Comparison of ENCODE assay signal across 14 cellular contexts in the genomic region with DNA sequence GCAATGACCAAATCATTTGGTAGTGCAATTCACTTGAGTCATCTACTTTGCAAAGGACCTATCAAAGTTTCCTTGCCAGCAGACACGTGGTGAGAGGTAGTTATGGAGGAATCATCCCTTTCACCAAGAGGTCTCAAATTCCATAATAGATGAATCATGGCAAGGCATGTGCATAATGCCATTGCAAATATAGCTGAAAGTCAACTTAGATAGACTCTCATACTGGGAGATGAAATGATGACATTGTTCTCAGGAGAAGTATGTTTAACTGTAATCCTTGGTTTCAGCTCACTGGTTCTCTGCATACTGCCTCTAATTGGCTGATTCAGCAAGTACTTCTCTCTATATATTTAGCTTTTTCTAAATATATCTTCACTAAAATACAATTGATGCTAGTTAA. TPM values are rescaled to one million over a fixed set of nuclear protein-coding genes. Genes with fewer than 3 reads are reported as not detected.
DNase-seq lines count a peak whose midpoint lies in the region; ATAC-seq and TF ChIP-seq lines count a peak whose summit lies in the region.
"Had no signal": no experiment of that assay in that cellular context is flagged by ENCODE, and none has a peak within 500 bp of the region (broad histone marks: within the 10 kb centered on the region; RNA-seq: fewer than 3 reads in every experiment).

No MANE protein-coding gene starts in this region.

- no peaks in the 10 kb centered on the region for H3K36me3 Mint-ChIP-seq in natural killer cell

- H3K9me2 ChIP-seq in HCT116 (ENCODE audit: insufficient read depth), result no peaks in the 10 kb centered on the region

- no peak overlapping the region for H3K9ac ChIP-seq in HCT116 (ENCODE audit: low read length)
- H3K9ac ChIP-seq: parathyroid adenoma had no signal

- CTCF ChIA-PET in HCT116 (lab: Charles Lee), result no interaction called here

- no peaks in the 10 kb centered on the region for H3K9me3 ChIP-seq in HCT116 (ENCODE audit: control insufficient read depth in 1 of 2, insufficient read depth in 1 of 2, low read depth in 1 of 2, low read length in 2 of 2)
- H3K9me3 ChIP-seq: esophagus squamous epithelium had no signal

- no peak for TF ChIP-seq RAD21 in HCT116 (IDR thresholded peaks at IDR 0.05; ENCODE audit: low read depth)

- no peaks in the 10 kb centered on the region for H3K4me1 Mint-ChIP-seq in natural killer cell
- H3K4me1 Mint-ChIP-seq: CD14-positive monocyte had no signal

- no peaks in the 10 kb centered on the region for H3K27me3 ChIP-seq in ACC112 (ENCODE audit: insufficient read depth, low read length)
- no peaks in the 10 kb centered on the region for H3K27me3 ChIP-seq in HCT116 (ENCODE audit: insufficient read depth, low read length)
- H3K27me3 ChIP-seq: esophagus squamous epithelium had no signal

- H3K4me3 ChIP-seq in ACC112 (ENCODE audit: low read depth, low read length) (no peak overlapping the region), HCT116 (replicated peaks in 1 of 2; ENCODE audit: low read depth in 1 of 2, low read length in 2 of 2) (no peak overlapping the region), fibroblast of pulmonary artery (replicated peaks; ENCODE audit: low read depth, low read length) (no peak overlapping the region)
- H3K4me3 ChIP-seq: esophagus squamous epithelium had no signal

- H3K79me2 ChIP-seq in ACC112 (ENCODE audit: control insufficient read depth, insufficient read depth, low read length, unreplicated experiment) (no peaks in the 10 kb centered on the region), HCT116 (ENCODE audit: insufficient read depth, low read length) (no peaks in the 10 kb centered on the region)
- H3K79me2 ChIP-seq: parathyroid adenoma had no signal

- no peaks in the 10 kb centered on the region for H3K9me3 Mint-ChIP-seq in natural killer cell

- DNase-seq in HCT116 (ENCODE audit: low read depth, low spot score) (peak; percentile 15), SK-MEL-5 (ENCODE audit: low read depth, low spot score) (peak; percentile 0), fibroblast of pulmonary artery (ENCODE audit: low read depth) (peak; percentile 81), NCI-H2196 treated with DMSO at 0.1 percent for 48 hours (lab: John Stamatoyannopoulos, UW; ENCODE audit: unreplicated experiment) (no peak), natural killer cell (no peak)
- DNase-seq: anterior cingulate cortex, esophagus squamous epithelium, Kasumi-1, NCI-H526 had no signal

- H4K20me1 ChIP-seq in HCT116 (ENCODE audit: insufficient read depth), result no peaks in the 10 kb centered on the region

- POLR2A ChIA-PET in HCT116 (lab: Charles Lee), result no interaction called here

- ATAC-seq in HCT116 (peak; percentile 62; the same call in 1 of the 2 replicates), HG02759 (IDR thresholded peaks at IDR 0.05; ENCODE audit: unreplicated experiment) (no peak), GM19395 (IDR thresholded peaks at IDR 0.05; ENCODE audit: unreplicated experiment) (no peak), natural killer cell (no peak)

- H3K36me3 ChIP-seq in ACC112 (ENCODE audit: insufficient read depth, low read length) (no peaks in the 10 kb centered on the region), HCT116 (ENCODE audit: control insufficient read depth in 1 of 2, insufficient read depth in 2 of 2, low read length in 2 of 2) (no peaks in the 10 kb centered on the region)

- TF ChIP-seq CTCF in HCT116 (IDR thresholded peaks at IDR 0.05 in 2 of 3, conservative IDR thresholded peaks at IDR 0.05 in 1 of 3; ENCODE audit: borderline replicate concordance in 1 of 3, insufficient read depth in 1 of 3, low read depth in 2 of 3, low read length in 2 of 3) (no peak), fibroblast of pulmonary artery (IDR thresholded peaks at IDR 0.05; ENCODE audit: low read length, missing control alignments) (no peak), natural killer cell (IDR thresholded peaks at IDR 0.05) (no peak)

- no peaks in the 10 kb centered on the region for H3K27me3 Mint-ChIP-seq in natural killer cell (ENCODE audit: low read depth in 2 of 2)

- H3K4me2 ChIP-seq in HCT116 (ENCODE audit: low read length), result no peak overlapping the region

- H3K4me3 Mint-ChIP-seq in natural killer cell, result no peak overlapping the region
- H3K4me3 Mint-ChIP-seq: CD14-positive monocyte had no signal

- intact Hi-C loops in HCT116 (cut with micrococcal nuclease) (no loop called here), natural killer cell (cut with micrococcal nuclease) (no loop called here)

- H2AFZ ChIP-seq in ACC112 (ENCODE audit: low read length, unreplicated experiment), result peak overlapping the region; percentile 52
- H2AFZ ChIP-seq in HCT116 (ENCODE audit: low read depth, low read length, poor library complexity, severe bottlenecking), result peak overlapping the region; percentile 93
- H2AFZ ChIP-seq: parathyroid adenoma had no signal

- in situ Hi-C loops in SK-MEL-5 (cut with HindIII; ENCODE audit: low pct_unique_long_range_greater_than_20kb, low sequenced_read_pairs), result no loop called here

- 0 out of 2 replicates have a peak overlapping the region, but pooled peaks have one; percentile 27 for H3K27ac ChIP-seq in ACC112 (ENCODE audit: low read depth, low read length)
- no peak overlapping the region for H3K27ac ChIP-seq in HCT116 (ENCODE audit: low read depth, low read length)
- H3K27ac ChIP-seq: esophagus squamous epithelium, parathyroid adenoma had no signal

- H3K4me1 ChIP-seq in ACC112 (ENCODE audit: control insufficient read depth, insufficient read depth, low read length, unreplicated experiment), result peaks cover 9% of the 10 kb centered on the region
- H3K4me1 ChIP-seq in HCT116 (ENCODE audit: control insufficient read depth in 1 of 2, insufficient read depth in 2 of 2, low read length in 2 of 2), result peaks cover 0 to 8% of the 10 kb centered on the region in 2 experiments; a peak in 2 of 4 replicates
- H3K4me1 ChIP-seq: parathyroid adenoma had no signal

- H3K27ac Mint-ChIP-seq in natural killer cell, result no peak overlapping the region
- H3K27ac Mint-ChIP-seq: CD14-positive monocyte had no signal

- BruUV-seq in HCT116 (replicated peaks; lab: Mats Ljungman, UMichigan), result no TSS peak

- TF ChIP-seq POLR2A in HCT116 (IDR thresholded peaks at IDR 0.05; ENCODE audit: borderline replicate concordance, extremely low read depth, insufficient read depth, insufficient read length), result no peak

- RAD21 ChIA-PET in HCT116 (lab: Charles Lee; ENCODE audit: low non-redundant PET in 1 of 2, low total read pairs in 2 of 2, uncharacterized antibody in 2 of 2, unreplicated experiment in 2 of 2), result no interaction called here

TF ChIP-seq in HCT116, 20 proteins besides CTCF, POLR2A, EP300 and RAD21:
- TF ChIP-seq JUND (IDR thresholded peaks at IDR 0.05) (peak; percentile 29; the same call in 1 of the 2 replicates), SIN3A (IDR thresholded peaks at IDR 0.05; ENCODE audit: low read depth) (no peak), FOSL1 (IDR thresholded peaks at IDR 0.05; ENCODE audit: low read depth) (0 out of 2 replicates have a peak, but pooled peaks have one; percentile 15)
- TF ChIP-seq, protein P1, sequence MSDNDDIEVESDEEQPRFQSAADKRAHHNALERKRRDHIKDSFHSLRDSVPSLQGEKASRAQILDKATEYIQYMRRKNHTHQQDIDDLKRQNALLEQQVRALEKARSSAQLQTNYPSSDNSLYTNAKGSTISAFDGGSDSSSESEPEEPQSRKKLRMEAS (IDR thresholded peaks at IDR 0.05), result peak; percentile 48; the same call in 1 of the 2 replicates

RNA-seq across cellular contexts. Expression of gene CALCRL, which starts 57.2 kb away (rescaled TPM):
- total RNA-seq in HCT116 (2021; ENCODE audit: unreplicated experiment) (2.3 TPM), natural killer cell (1 to 10 TPM in 2 of 3 donors, not detected in 1; 1.1 to 1.5 TPM)
- polyA plus RNA-seq in HCT116 (2012), result 0.16 and 0.87 TPM in 2 replicates
- 1.1 and 1.7 TPM in 2 replicates for total RNA-seq in SK-MEL-5 (2014; rRNA removed; shearing (Covaris generic))
- polyA plus RNA-seq in SK-MEL-5 (2015; cell fraction: cytosol; rRNA removed), result 0.29 and 0.75 TPM in 2 replicates
- polyA plus RNA-seq in SK-MEL-5 (2015; cell fraction: nucleus; rRNA removed), result 0.25 and 0.49 TPM in 2 replicates

Comparison
In these comparisons a context has a peak if more than half of its experiments do, and no peak if none do; other contexts are left out.
1. DNase-seq: peak in HCT116 (single experiment), SK-MEL-5 (single experiment) and fibroblast of pulmonary artery (single experiment); none in NCI-H2196 treated with DMSO at 0.1 percent for 48 hours (single experiment) and natural killer cell (single experiment).